ENCODE assay signal across 8 cellular contexts in genomic region chr12:57216014-57216891, GRCh38. TPM values are rescaled to one million over a fixed set of nuclear protein-coding genes. Genes with fewer than 3 reads are reported as not detected.
DNase-seq lines count a peak whose midpoint lies in the region; ATAC-seq, FAIRE-seq and TF ChIP-seq lines count a peak whose summit lies in the region.

NXPH4 (plus strand) TSS chr12:57216794; CDS start chr12:57216970, 176 bp downstream.

- H4K20me1 ChIP-seq in PC-3 (ENCODE audit: low read length): no peaks in the 10 kb centered on the region

- peak within 1 kb of the TSS; percentile 75 for H2AFZ ChIP-seq in PC-3 (ENCODE audit: low read length)

- no peak within 1 kb of the TSS for H3K27ac ChIP-seq in PC-3 (ENCODE audit: low read length)

- ATAC-seq in PC-3: peak; percentile 7

- POLR2A ChIA-PET in PC-3 (lab: Charles Lee; ENCODE audit: unreplicated experiment): no interaction called here

- H3K36me3 ChIP-seq in PC-3 (ENCODE audit: low read depth, low read length): no peaks in the 10 kb centered on the region

- H3K27ac Mint-ChIP-seq in activated naive CD8-positive, alpha-beta T cell: peak within 1 kb of the TSS; percentile 28

- peak; percentile 11 for FAIRE-seq in GM19239 (lab: Jason Lieb, UNC)

- peak within 1 kb of the TSS; percentile 87 for H3K4me2 ChIP-seq in PC-3 (ENCODE audit: low read length)

- peaks cover 40% of the 10 kb centered on the region for H3K4me1 Mint-ChIP-seq in activated naive CD8-positive, alpha-beta T cell (ENCODE audit: low read depth)

- H3F3A ChIP-seq in PC-3 (ENCODE audit: low read length, unreplicated experiment): no peaks in the 10 kb centered on the region

- no peaks in the 10 kb centered on the region for H3K79me2 ChIP-seq in PC-3 (ENCODE audit: low read length)

- H3K4me3 Mint-ChIP-seq in activated naive CD8-positive, alpha-beta T cell: peak within 1 kb of the TSS; percentile 83

- no TSS peak for BruUV-seq in PC-3 (replicated peaks; lab: Mats Ljungman, UMichigan)

- DNase-seq in 8988T (peak; percentile 75), GM19239 (ENCODE audit: insufficient read length, low spot score) (peak; percentile 62), PC-3 (peak; percentile 40), putamen (ENCODE audit: low spot score) (no peak), cortex of kidney (lab: John Stamatoyannopoulos, UW) (no peak)
- peak; percentile 66 for DNase-seq in stimulated activated CD8-positive, alpha-beta memory T cell treated with anti-CD3 and anti-CD28 coated beads, Interleukin-4, amount 100 ng/mL, for 48 hours

- TF ChIP-seq CTCF in PC-3 (conservative IDR thresholded peaks at IDR 0.05; ENCODE audit: low read depth, low read length): no peak

- no peaks in the 10 kb centered on the region for H3K9me3 Mint-ChIP-seq in activated naive CD8-positive, alpha-beta T cell (ENCODE audit: low read depth)

- no peaks in the 10 kb centered on the region for H3K9me2 ChIP-seq in PC-3 (replicated peaks; ENCODE audit: low read length)

- H3K27me3 ChIP-seq in PC-3 (ENCODE audit: low read length): peaks cover 19% of the 10 kb centered on the region

- H3K4me3 ChIP-seq in PC-3 (ENCODE audit: low read length) (peak within 1 kb of the TSS; percentile 68), iPS-18c (ENCODE audit: insufficient read depth, low read depth, low read length) (peak within 1 kb of the TSS; percentile 58)

- peaks cover 39% of the 10 kb centered on the region for H3K4me1 ChIP-seq in PC-3 (ENCODE audit: insufficient read depth, low read length)

- H3K9ac ChIP-seq in PC-3 (ENCODE audit: low read length): no peak within 1 kb of the TSS

- no peaks in the 10 kb centered on the region for H3K9me3 ChIP-seq in PC-3 (ENCODE audit: low read length)
- H3K9me3 ChIP-seq in iPS-18c (ENCODE audit: control insufficient read depth, insufficient read depth, low read length): peaks cover 2% of the 10 kb centered on the region

- H3K27me3 Mint-ChIP-seq in activated naive CD8-positive, alpha-beta T cell: peaks cover 48% of the 10 kb centered on the region

- intact Hi-C loops in PC-3 (cut with micrococcal nuclease): no loop called here

- peaks cover 3% of the 10 kb centered on the region for H3K36me3 Mint-ChIP-seq in activated naive CD8-positive, alpha-beta T cell

- CTCF ChIA-PET in PC-3 (lab: Charles Lee): interaction anchor here (0.6 kb wide), 1 partner anchor 74 kb away, joined by 5 read pairs; no protein-coding TSS in a partner anchor

RNA-seq across cellular contexts. Expression of gene NXPH4, which starts in this region (rescaled TPM):
- total RNA-seq in PC-3 (2014; rRNA removed): 10.7 and 15.1 TPM in 2 replicates

Comparison
In these comparisons a context has a peak if more than half of its experiments do, and no peak if none do; other contexts are left out.
1. DNase-seq: peak in 8988T (single experiment), GM19239 (single experiment), PC-3 (single experiment) and stimulated activated CD8-positive, alpha-beta memory T cell treated with anti-CD3 and anti-CD28 coated beads, Interleukin-4, amount 100 ng/mL, for 48 hours (single experiment); none in putamen (single experiment) and cortex of kidney (single experiment).